In genomic region chr3:114707225-114707860, GRCh38 we compare ENCODE assay signal across 2 cellular contexts.
TF ChIP-seq lines count a peak whose summit lies in the region.

No MANE protein-coding gene starts in this region.

TF ChIP-seq in HepG2, 621 proteins besides CTCF, POLR2A, EP300 and RAD21 (continues in another document):
- TF ChIP-seq HMG20A (CRISPR knock-in tag; IDR thresholded peaks at IDR 0.05; ENCODE audit: borderline replicate concordance) (peak; percentile 39; the same call in 1 of the 2 replicates), ZKSCAN5 (CRISPR knock-in tag; IDR thresholded peaks at IDR 0.05) (no peak), ZBTB42 (CRISPR knock-in tag; IDR thresholded peaks at IDR 0.05) (no peak), SCMH1 (CRISPR knock-in tag; IDR thresholded peaks at IDR 0.05; ENCODE audit: borderline replicate concordance) (no peak), MTA1 (CRISPR knock-in tag; IDR thresholded peaks at IDR 0.05; ENCODE audit: borderline replicate concordance) (no peak), POGZ (CRISPR knock-in tag; IDR thresholded peaks at IDR 0.05) (no peak), ZNF83 (CRISPR knock-in tag; IDR thresholded peaks at IDR 0.05; ENCODE audit: borderline replicate concordance) (no peak), HNF4A (CRISPR knock-in tag; IDR thresholded peaks at IDR 0.05) (peak; percentile 42; the same call in 1 of the 2 replicates), ZNF678 (CRISPR knock-in tag; IDR thresholded peaks at IDR 0.05) (no peak), ZFP37 (CRISPR knock-in tag; IDR thresholded peaks at IDR 0.05; ENCODE audit: borderline replicate concordance) (no peak), YEATS4 (CRISPR knock-in tag; IDR thresholded peaks at IDR 0.05; ENCODE audit: borderline replicate concordance) (no peak; the same call in 1 of the 2 replicates), PHF8 (CRISPR knock-in tag; IDR thresholded peaks at IDR 0.05) (no peak), ZNF414 (CRISPR knock-in tag; IDR thresholded peaks at IDR 0.05) (no peak), AGO2 (optimal IDR thresholded peaks at IDR 0.05; ENCODE audit: low read depth, low read length) (no peak), ZNF574 (CRISPR knock-in tag; IDR thresholded peaks at IDR 0.05) (no peak), REXO4 (CRISPR knock-in tag; IDR thresholded peaks at IDR 0.05; ENCODE audit: borderline replicate concordance) (no peak), ARID5B (CRISPR knock-in tag; IDR thresholded peaks at IDR 0.05) (peak; percentile 50; the same call in 1 of the 2 replicates), ZNF362 (CRISPR knock-in tag; IDR thresholded peaks at IDR 0.05; ENCODE audit: borderline replicate concordance) (peak; percentile 73; the same call in 1 of the 2 replicates), ZNF569 (CRISPR knock-in tag; IDR thresholded peaks at IDR 0.05; ENCODE audit: borderline replicate concordance) (0 out of 2 replicates have a peak, but pooled peaks have one; percentile 15), ZBTB34 (CRISPR knock-in tag; IDR thresholded peaks at IDR 0.05) (no peak)

TF ChIP-seq in WTC11, 78 proteins besides CTCF, POLR2A, EP300 and RAD21:
- no peak for TF ChIP-seq GRHL2 (CRISPR knock-in tag; IDR thresholded peaks at IDR 0.05; ENCODE audit: insufficient replicate concordance, severe bottlenecking)
- TF ChIP-seq EMX1 (CRISPR knock-in tag; IDR thresholded peaks at IDR 0.05), result no peak
- TF ChIP-seq E2F1 (CRISPR knock-in tag; IDR thresholded peaks at IDR 0.05), result no peak
- no peak for TF ChIP-seq CDX4 (CRISPR knock-in tag; IDR thresholded peaks at IDR 0.05; ENCODE audit: borderline replicate concordance)
- TF ChIP-seq OVOL2 (CRISPR knock-in tag; IDR thresholded peaks at IDR 0.05; ENCODE audit: borderline replicate concordance), result no peak
- no peak for TF ChIP-seq NFE2L1 (CRISPR knock-in tag; IDR thresholded peaks at IDR 0.05)
- no peak for TF ChIP-seq ZNF423 (CRISPR knock-in tag; IDR thresholded peaks at IDR 0.05)
- no peak for TF ChIP-seq NR1H2 (CRISPR knock-in tag; IDR thresholded peaks at IDR 0.05)
- no peak for TF ChIP-seq ZNF263 (CRISPR knock-in tag; IDR thresholded peaks at IDR 0.05; ENCODE audit: low read depth)
- TF ChIP-seq IRF2 (CRISPR knock-in tag; IDR thresholded peaks at IDR 0.05; ENCODE audit: borderline replicate concordance, low read depth), result no peak
- TF ChIP-seq MAX (CRISPR knock-in tag; IDR thresholded peaks at IDR 0.05), result no peak
- TF ChIP-seq ATF1 (CRISPR knock-in tag; IDR thresholded peaks at IDR 0.05), result no peak
- TF ChIP-seq ZNF138 (CRISPR knock-in tag; conservative IDR thresholded peaks at IDR 0.05), result no peak
- no peak for TF ChIP-seq USF1 (CRISPR knock-in tag; IDR thresholded peaks at IDR 0.05)
- no peak for TF ChIP-seq MLX (CRISPR knock-in tag; IDR thresholded peaks at IDR 0.05)
- TF ChIP-seq SMAD4 (CRISPR knock-in tag; IDR thresholded peaks at IDR 0.05), result no peak
- TF ChIP-seq ZNF512 (CRISPR knock-in tag; IDR thresholded peaks at IDR 0.05; ENCODE audit: borderline replicate concordance), result no peak
- TF ChIP-seq ATF3 (CRISPR knock-in tag; conservative IDR thresholded peaks at IDR 0.05), result no peak
- TF ChIP-seq AR (CRISPR knock-in tag; IDR thresholded peaks at IDR 0.05), result no peak
